Comparison of ENCODE assay signal across 18 cellular contexts in the genomic region with DNA sequence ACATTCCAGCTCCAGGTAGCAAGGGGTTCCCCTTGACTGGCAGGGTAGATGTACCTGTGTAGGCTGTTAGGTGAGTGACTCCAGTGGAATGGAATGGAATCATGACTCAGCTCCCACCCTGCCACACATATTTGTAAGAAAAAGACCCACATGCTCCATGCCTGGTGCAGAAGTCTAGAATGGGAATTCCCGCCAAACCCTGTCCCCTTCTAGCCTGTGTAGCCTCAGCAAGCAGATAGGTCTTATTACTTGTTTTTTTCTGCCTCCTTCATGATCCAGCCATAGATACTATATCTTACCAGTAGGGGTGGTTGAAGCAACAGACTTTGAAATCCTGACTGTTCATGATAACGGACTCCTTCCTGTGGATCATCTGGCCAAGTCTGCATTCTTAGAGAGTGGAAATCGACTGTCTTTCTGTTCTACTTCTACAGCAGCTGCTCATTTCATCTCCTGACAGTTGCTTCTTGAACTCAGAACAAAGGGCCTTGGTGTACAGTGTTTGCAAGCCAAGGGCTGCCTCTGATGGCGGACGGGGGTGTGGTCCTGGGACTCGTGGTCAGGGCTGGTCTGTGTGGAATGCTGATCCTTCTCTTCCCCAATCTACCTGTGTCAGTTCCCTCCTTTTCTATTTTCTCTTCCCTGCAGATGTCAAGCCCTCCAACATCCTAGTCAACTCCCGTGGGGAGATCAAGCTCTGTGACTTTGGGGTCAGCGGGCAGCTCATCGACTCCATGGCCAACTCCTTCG. TPM values are rescaled to one million over a fixed set of nuclear protein-coding genes. Genes with fewer than 3 reads are reported as not detected.
DNase-seq lines count a peak whose midpoint lies in the region; ATAC-seq and TF ChIP-seq lines count a peak whose summit lies in the region.
"Had no signal": no experiment of that assay in that cellular context is flagged by ENCODE, and none has a peak within 500 bp of the region (broad histone marks: within the 10 kb centered on the region; RNA-seq: fewer than 3 reads in every experiment).

No MANE protein-coding gene starts in this region.

- H3K4me3 Mint-ChIP-seq in activated CD4-positive, alpha-beta T cell treated with anti-CD3 and anti-CD28 coated beads, Interleukin-2, amount 10 ng/mL, durations not matched to agents 7 days and 5 days: no peak overlapping the region
- no peak overlapping the region for H3K4me3 Mint-ChIP-seq in T-cell
- H3K4me3 Mint-ChIP-seq in glutamatergic neuron (ENCODE audit: unreplicated experiment): no peak overlapping the region

- H3K36me3 Mint-ChIP-seq in activated CD4-positive, alpha-beta T cell treated with anti-CD3 and anti-CD28 coated beads, Interleukin-2, amount 10 ng/mL, durations not matched to agents 7 days and 5 days (ENCODE audit: low read depth): peaks cover 38% of the 10 kb centered on the region
- H3K36me3 Mint-ChIP-seq in T-cell (peaks cover 30% of the 10 kb centered on the region), glutamatergic neuron (ENCODE audit: unreplicated experiment) (no peaks in the 10 kb centered on the region)

- DNase-seq in activated CD4-positive, alpha-beta T cell treated with anti-CD3 and anti-CD28 coated beads, Interleukin-2, amount 10 ng/mL, durations not matched to agents 7 days and 5 days: no peak
- no peak for DNase-seq in activated CD4-positive, alpha-beta T cell treated with anti-CD3 and anti-CD28 coated beads, Interleukin-2, amount 50 U/mL, for 48 hours
- no peak for DNase-seq in T-cell
- no peak for DNase-seq in epithelial cell of prostate (ENCODE audit: low read depth, low spot score)
- DNase-seq in renal cortical epithelial cell (ENCODE audit: low read depth): peak; percentile 89
- DNase-seq in activated CD4-positive, alpha-beta T cell treated with anti-CD3 and anti-CD28 coated beads for 1 hour: no peak
- no peak for DNase-seq in glutamatergic neuron
- DNase-seq: 8988T, activated gamma-delta T cell, hippocampal formation, lower lobe of right lung, NCI-H1417 treated with DMSO at 0.1 percent for 48 hours, NCI-H446 treated with DMSO at 0.1 percent for 48 hours, Peyer's patch, T-helper 2 cell had no signal

- POLR2A ChIA-PET in activated CD4-positive, alpha-beta T cell treated with anti-CD3 and anti-CD28 coated beads, Interleukin-2, amount 10 ng/mL, durations not matched to agents 7 days and 5 days (lab: Charles Lee): no interaction called here
- POLR2A ChIA-PET in T-cell (lab: Charles Lee): no interaction called here

- ATAC-seq in T-cell (replicated peaks in 1 of 4) (no peak), GM18907 (IDR thresholded peaks at IDR 0.05; ENCODE audit: unreplicated experiment) (no peak)
- ATAC-seq: lower lobe of right lung had no signal

- no peak for TF ChIP-seq CTCF in glutamatergic neuron (IDR thresholded peaks at IDR 0.05; ENCODE audit: partially characterized antibody, unreplicated experiment)

- CTCF ChIA-PET in activated CD4-positive, alpha-beta T cell treated with anti-CD3 and anti-CD28 coated beads, Interleukin-2, amount 10 ng/mL, durations not matched to agents 7 days and 5 days (lab: Charles Lee): interaction anchor here (0.6 to 2.0 kb wide), 4 partner anchors 9 to 103 kb away, joined by 3 to 10 read pairs (median 3); partner anchors contain the start of gene SNAPC5
- CTCF ChIA-PET in T-cell (lab: Charles Lee): no interaction called here

- H3K9me3 Mint-ChIP-seq in activated CD4-positive, alpha-beta T cell treated with anti-CD3 and anti-CD28 coated beads, Interleukin-2, amount 10 ng/mL, durations not matched to agents 7 days and 5 days: no peaks in the 10 kb centered on the region
- no peaks in the 10 kb centered on the region for H3K9me3 Mint-ChIP-seq in T-cell
- no peaks in the 10 kb centered on the region for H3K9me3 Mint-ChIP-seq in glutamatergic neuron (ENCODE audit: unreplicated experiment)

- peak overlapping the region; percentile 44 for H3K27ac ChIP-seq in epithelial cell of prostate
- H3K27ac ChIP-seq: lower lobe of right lung, neutrophil, Peyer's patch, skin epidermis had no signal

- peaks cover 9% of the 10 kb centered on the region for H3K4me1 Mint-ChIP-seq in activated CD4-positive, alpha-beta T cell treated with anti-CD3 and anti-CD28 coated beads, Interleukin-2, amount 10 ng/mL, durations not matched to agents 7 days and 5 days
- H3K4me1 Mint-ChIP-seq in T-cell (peaks cover 2 to 8% (median 4%) of the 10 kb centered on the region in 3 donors), glutamatergic neuron (ENCODE audit: low read depth, unreplicated experiment) (no peaks in the 10 kb centered on the region)

- H3K27me3 Mint-ChIP-seq in activated CD4-positive, alpha-beta T cell treated with anti-CD3 and anti-CD28 coated beads, Interleukin-2, amount 10 ng/mL, durations not matched to agents 7 days and 5 days: no peaks in the 10 kb centered on the region
- H3K27me3 Mint-ChIP-seq in T-cell (no peaks in the 10 kb centered on the region), glutamatergic neuron (ENCODE audit: unreplicated experiment) (peaks cover 3% of the 10 kb centered on the region)

- peak overlapping the region; percentile 42 for H3K27ac Mint-ChIP-seq in activated CD4-positive, alpha-beta T cell treated with anti-CD3 and anti-CD28 coated beads, Interleukin-2, amount 10 ng/mL, durations not matched to agents 7 days and 5 days
- H3K27ac Mint-ChIP-seq in T-cell (peak overlapping the region; percentile 34 to 47), glutamatergic neuron (ENCODE audit: unreplicated experiment) (no peak overlapping the region)

RNA-seq across cellular contexts. Expression of gene SNAPC5, which starts 16.3 kb away (rescaled TPM):
- total RNA-seq in activated CD4-positive, alpha-beta T cell treated with anti-CD3 and anti-CD28 coated beads, Interleukin-2, amount 10 ng/mL, durations not matched to agents 7 days and 5 days: 10 to 100 TPM; 21.4 to 24.5 TPM
- 10 to 100 TPM; 23.4 to 37.5 (median 34.0) TPM for total RNA-seq in T-cell
- 27.1 and 42.3 TPM in 2 replicates for total RNA-seq in renal cortical epithelial cell
- total RNA-seq in glutamatergic neuron (ENCODE audit: unreplicated experiment): 17.6 TPM

RNA-seq across cellular contexts. Expression of gene RPL4, which starts 23.4 kb away (rescaled TPM):
- 1,000 to 10,000 TPM; 2,398 to 2,621 TPM for total RNA-seq in activated CD4-positive, alpha-beta T cell treated with anti-CD3 and anti-CD28 coated beads, Interleukin-2, amount 10 ng/mL, durations not matched to agents 7 days and 5 days
- total RNA-seq in T-cell: 1,000 to 10,000 TPM; 3,314 to 3,887 (median 3,346) TPM
- total RNA-seq in renal cortical epithelial cell: 2,621 and 2,644 TPM in 2 replicates
- total RNA-seq in glutamatergic neuron (ENCODE audit: unreplicated experiment): 1,679 TPM

RNA-seq across cellular contexts. Expression of gene ZWILCH, which starts 23.8 kb away (rescaled TPM):
- total RNA-seq in activated CD4-positive, alpha-beta T cell treated with anti-CD3 and anti-CD28 coated beads, Interleukin-2, amount 10 ng/mL, durations not matched to agents 7 days and 5 days: 10 to 100 TPM; 28.0 to 28.3 TPM
- total RNA-seq in T-cell (1 to 10 TPM; 4.9 to 9.2 (median 6.2) TPM), renal cortical epithelial cell (9.7 and 18.9 TPM in 2 replicates), glutamatergic neuron (ENCODE audit: unreplicated experiment) (21.8 TPM)
